Comparison of ENCODE assay signal across 8 cellular contexts in genomic region chr14:96741151-96741977, GRCh38.
DNase-seq lines count a peak whose midpoint lies in the region; ATAC-seq and TF ChIP-seq lines count a peak whose summit lies in the region.

No MANE protein-coding gene starts in this region.

- H3K9me3 Mint-ChIP-seq in nephron progenitor cell: peaks cover 3% of the 10 kb centered on the region

- no peaks in the 10 kb centered on the region for H3K36me3 Mint-ChIP-seq in nephron progenitor cell (ENCODE audit: low read depth)

- DNase-seq in NCI-H2081 (lab: John Stamatoyannopoulos, UW) (peak; percentile 29 to 50), NCI-H2081 treated with DMSO at 0.1 percent for 48 hours (lab: John Stamatoyannopoulos, UW) (no peak), OCI-M1 (lab: John Stamatoyannopoulos, UW) (peak; percentile 63), activated T-helper 1 cell treated with Interleukin-2 at 50 U/mL for 16 hours (ENCODE audit: low read depth) (peak; percentile 60), fibroblast of peridontal ligament (ENCODE audit: extremely low read depth) (peak; percentile 37), nephron progenitor cell (peak; percentile 88)
- DNase-seq in stimulated activated naive CD8-positive, alpha-beta T cell treated with anti-CD3 and anti-CD28 coated beads, Interleukin-15, Interleukin-2, amounts not matched to agents 100 U/mL and 50 U/mL, for 24 hours: peak; percentile 82

- peaks cover 66% of the 10 kb centered on the region for H3K27me3 Mint-ChIP-seq in nephron progenitor cell (ENCODE audit: low read depth, poor library complexity)

- peak overlapping the region; percentile 91 for H3K4me3 Mint-ChIP-seq in nephron progenitor cell

- peak; percentile 92 for TF ChIP-seq CTCF in nephron progenitor cell (IDR thresholded peaks at IDR 0.05)

- H3K27ac Mint-ChIP-seq in nephron progenitor cell: no peak overlapping the region

- H3K4me1 Mint-ChIP-seq in nephron progenitor cell: peaks cover 54% of the 10 kb centered on the region

- ATAC-seq in HG03095 (IDR thresholded peaks at IDR 0.05; ENCODE audit: unreplicated experiment): peak; percentile 66
- peak; percentile 83 for ATAC-seq in stimulated activated naive CD8-positive, alpha-beta T cell treated with anti-CD3 and anti-CD28 coated beads, Interleukin-15, Interleukin-2, amounts not matched to agents 100 U/mL and 50 U/mL, for 24 hours
